Comparison of ENCODE assay signal across 19 cellular contexts in genomic region chr21:44405948-44406872, GRCh38. TPM values are rescaled to one million over a fixed set of nuclear protein-coding genes. Genes with fewer than 3 reads are reported as not detected.
DNase-seq lines count a peak whose midpoint lies in the region; ATAC-seq and TF ChIP-seq lines count a peak whose summit lies in the region.
"Had no signal": no experiment of that assay in that cellular context is flagged by ENCODE, and none has a peak within 500 bp of the region (broad histone marks: within the 10 kb centered on the region; RNA-seq: fewer than 3 reads in every experiment).

No MANE protein-coding gene starts in this region.

- peak; percentile 85 for DNase-seq in ACHN
- DNase-seq in ELR (ENCODE audit: low read depth): peak; percentile 86
- no peak for DNase-seq in RWPE2 (ENCODE audit: low spot score)
- peak; percentile 22 to 69 for DNase-seq in left lung
- no peak for DNase-seq in T-helper 9 cell
- DNase-seq in iPS-NIHi11 (ENCODE audit: low spot score): no peak
- no peak for DNase-seq in NCI-H1417 (lab: John Stamatoyannopoulos, UW)
- DNase-seq: C1 segment of cervical spinal cord; DND-41; effector memory CD8-positive, alpha-beta T cell; foreskin keratinocyte; Kasumi-1; mesendoderm; NCI-H146; NCI-H446 treated with DMSO at 0.1 percent for 48 hours; stimulated activated naive CD4-positive, alpha-beta T cell; uterus had no signal

- H3K27me3 ChIP-seq in RWPE2 (ENCODE audit: insufficient read depth, poor library complexity, severe bottlenecking) (no peaks in the 10 kb centered on the region), left lung (no peaks in the 10 kb centered on the region)
- H3K27me3 ChIP-seq: foreskin keratinocyte, uterus had no signal

- no peak for TF ChIP-seq CTCF in RWPE2 (IDR thresholded peaks at IDR 0.05; ENCODE audit: poor library complexity, severe bottlenecking)
- TF ChIP-seq CTCF in left lung (IDR thresholded peaks at IDR 0.05): no peak

- intact Hi-C loops in left lung (cut with DNase I): no loop called here

- H3K4me1 ChIP-seq in RWPE2 (ENCODE audit: insufficient read depth, poor library complexity, severe bottlenecking) (no peaks in the 10 kb centered on the region), left lung (no peaks in the 10 kb centered on the region)
- H3K4me1 ChIP-seq: foreskin keratinocyte, uterus had no signal

- H3K9me3 ChIP-seq in RWPE2 (ENCODE audit: severe bottlenecking) (peaks cover 3% of the 10 kb centered on the region), left lung (no peaks in the 10 kb centered on the region)
- H3K9me3 ChIP-seq: uterus had no signal

- in situ Hi-C loops in ACHN (cut with HindIII; ENCODE audit: low pct_ligation_motif_present, low pct_unique_long_range_greater_than_20kb, low sequenced_read_pairs): no loop called here

- no peak overlapping the region for H3K27ac ChIP-seq in RWPE2 (ENCODE audit: poor library complexity, severe bottlenecking)
- H3K27ac ChIP-seq in left lung: no peak overlapping the region
- H3K27ac ChIP-seq: foreskin keratinocyte, uterus had no signal

- H3K4me3 ChIP-seq in RWPE2 (ENCODE audit: severe bottlenecking) (no peak overlapping the region), left lung (no peak overlapping the region)
- H3K4me3 ChIP-seq: uterus had no signal

- ATAC-seq in RWPE2 (ENCODE audit: low read depth): peak; percentile 58; the same call in 2 of the 3 replicates
- ATAC-seq in left lung: no peak
- ATAC-seq in GM21390 (IDR thresholded peaks at IDR 0.05; ENCODE audit: unreplicated experiment): no peak
- ATAC-seq: effector memory CD8-positive, alpha-beta T cell; foreskin keratinocyte; WTC11 had no signal

- H3K36me3 ChIP-seq in RWPE2 (ENCODE audit: low read depth): no peaks in the 10 kb centered on the region
- H3K36me3 ChIP-seq in left lung: peaks cover 0 to 68% of the 10 kb centered on the region in 2 donors
- H3K36me3 ChIP-seq: uterus had no signal

RNA-seq across cellular contexts. Expression of gene LRRC3, which starts 49.1 kb away (rescaled TPM):
- total RNA-seq in left lung: 1 to 10 TPM; 2.4 to 5.7 TPM

RNA-seq across cellular contexts. Expression of gene TRPM2, which starts 52.8 kb away (rescaled TPM):
- 10 to 100 TPM; 11.0 to 25.6 TPM for total RNA-seq in left lung

Comparison
In these comparisons a context has a peak if more than half of its experiments do, and no peak if none do; other contexts are left out.
1. DNase-seq: peak in ACHN (single experiment), ELR (single experiment) and left lung (2 of 2); none in RWPE2 (single experiment), T-helper 9 cell (single experiment), iPS-NIHi11 (single experiment) and NCI-H1417 (0 of 3).